12 cellular contexts compared by ENCODE assay signal in genomic region chr22:45450931-45451651, GRCh38. TPM values are rescaled to one million over a fixed set of nuclear protein-coding genes. Genes with fewer than 3 reads are reported as not detected.
DNase-seq lines count a peak whose midpoint lies in the region; ATAC-seq and TF ChIP-seq lines count a peak whose summit lies in the region.
"Had no signal": no experiment of that assay in that cellular context is flagged by ENCODE, and none has a peak within 500 bp of the region (broad histone marks: within the 10 kb centered on the region; RNA-seq: fewer than 3 reads in every experiment).

No MANE protein-coding gene starts in this region.

- H3K27ac ChIP-seq in esophagus squamous epithelium (peak overlapping the region; percentile 11 to 84 (median 58)), upper lobe of left lung (peak overlapping the region in 3 of 4 donors; percentile 9 to 73 (median 29))

- H3K4me1 ChIP-seq in esophagus squamous epithelium (peaks cover 0 to 44% (median 31%) of the 10 kb centered on the region in 3 donors), upper lobe of left lung (no peaks in the 10 kb centered on the region)

- no peaks in the 10 kb centered on the region for H3K9me3 ChIP-seq in esophagus squamous epithelium
- H3K9me3 ChIP-seq in upper lobe of left lung: no peaks in the 10 kb centered on the region

- H3K27me3 ChIP-seq in esophagus squamous epithelium (no peaks in the 10 kb centered on the region), upper lobe of left lung (no peaks in the 10 kb centered on the region)

- TF ChIP-seq EP300 in upper lobe of left lung (IDR thresholded peaks at IDR 0.05): peak in 2 of 4 donors; percentile 4 to 31

- H3K36me3 ChIP-seq in esophagus squamous epithelium (no peaks in the 10 kb centered on the region), upper lobe of left lung (no peaks in the 10 kb centered on the region)

- no peak overlapping the region for H3K4me3 ChIP-seq in esophagus squamous epithelium
- no peak overlapping the region for H3K4me3 ChIP-seq in upper lobe of left lung
- H3K4me3 ChIP-seq: K562 had no signal

- DNase-seq in M059J (ENCODE audit: low read depth) (peak; percentile 23), esophagus squamous epithelium (lab: John Stamatoyannopoulos, UW) (no peak), mucosa of gallbladder (ENCODE audit: low spot score) (peak; percentile 22), upper lobe of left lung (no peak), LoVo (ENCODE audit: low spot score) (no peak)
- DNase-seq in activated CD4-positive, alpha-beta T cell treated with anti-CD3 and anti-CD28 coated beads, Interleukin-2, amount 50 U/mL, for 4 hours: no peak
- DNase-seq: DMS79 treated with DMSO at 0.1 percent for 48 hours; stimulated activated CD4-positive, alpha-beta T cell treated with anti-CD3 and anti-CD28 coated beads, Interleukin-2, amount 100 ng/mL, for 24 hours; substantia nigra had no signal

- TF ChIP-seq POLR2A in esophagus squamous epithelium (IDR thresholded peaks at IDR 0.05): no peak
- TF ChIP-seq POLR2A in upper lobe of left lung (IDR thresholded peaks at IDR 0.05): no peak

- WGBS in esophagus squamous epithelium, 2 donors: 24 to 37% methylated on average over 9 to 11 of the region's 11 CpGs
- 57 to 78% methylated on average over 10 to 11 of the region's 11 CpGs for WGBS in upper lobe of left lung, 2 donors

- ATAC-seq in upper lobe of left lung (ENCODE audit: low FRiP score in 2 of 2) (peak in 1 of 2 donors; percentile 77), HG02981 (IDR thresholded peaks at IDR 0.05; ENCODE audit: unreplicated experiment) (no peak), HG03378 (IDR thresholded peaks at IDR 0.05; ENCODE audit: unreplicated experiment) (no peak)
- ATAC-seq: K562 had no signal

- peak in 1 of 6 experiments; percentile 12 for TF ChIP-seq CTCF in esophagus squamous epithelium (IDR thresholded peaks at IDR 0.05)
- TF ChIP-seq CTCF in upper lobe of left lung (IDR thresholded peaks at IDR 0.05): no peak

- intact Hi-C loops in esophagus squamous epithelium (cut with DNase I): no loop called here

RNA-seq across cellular contexts. Expression of gene RIBC2, which starts 37.6 kb away (rescaled TPM):
- total RNA-seq in M059J (2014; rRNA removed; shearing (Covaris generic)): 6.4 and 9.5 TPM in 2 replicates
- total RNA-seq in esophagus squamous epithelium (under 1 TPM in 3 of 4 donors, not detected in 1; 0.19 to 0.76 (median 0.75) TPM), mucosa of gallbladder (2.9 TPM), upper lobe of left lung (10 to 100 TPM in 1 of 6 donors, 1 to 10 TPM in 4, not detected in 1; 1.4 to 16.7 (median 3.5) TPM)
- total RNA-seq: K562 had no signal

RNA-seq across cellular contexts. Expression of gene SMC1B, which starts 37.7 kb away (rescaled TPM):
- 0.20 TPM in 1 of 2 replicates, not detected in the other for total RNA-seq in M059J (2014; rRNA removed; shearing (Covaris generic))
- total RNA-seq in esophagus squamous epithelium (not detected), mucosa of gallbladder (not detected), upper lobe of left lung (not detected)
- total RNA-seq: K562 had no signal

RNA-seq across cellular contexts. Expression of gene FBLN1, which starts 51.6 kb away (rescaled TPM):
- 23.9 and 34.9 TPM in 2 replicates for total RNA-seq in M059J (2014; rRNA removed; shearing (Covaris generic))
- 100 to 1,000 TPM in 2 of 4 donors, 10 to 100 TPM in 2; 33.7 to 546 (median 86.3) TPM for total RNA-seq in esophagus squamous epithelium
- 427 TPM for total RNA-seq in mucosa of gallbladder
- 100 to 1,000 TPM in 4 of 6 donors, 10 to 100 TPM in 2; 63.9 to 523 (median 207) TPM for total RNA-seq in upper lobe of left lung

Comparison
In these comparisons a context has a peak if more than half of its experiments do, and no peak if none do; other contexts are left out.
1. DNase-seq: peak in M059J (single experiment) and mucosa of gallbladder (single experiment); none in esophagus squamous epithelium (single experiment), upper lobe of left lung (0 of 2), LoVo (single experiment) and activated CD4-positive, alpha-beta T cell treated with anti-CD3 and anti-CD28 coated beads, Interleukin-2, amount 50 U/mL, for 4 hours (0 of 2).